In the genomic region with DNA sequence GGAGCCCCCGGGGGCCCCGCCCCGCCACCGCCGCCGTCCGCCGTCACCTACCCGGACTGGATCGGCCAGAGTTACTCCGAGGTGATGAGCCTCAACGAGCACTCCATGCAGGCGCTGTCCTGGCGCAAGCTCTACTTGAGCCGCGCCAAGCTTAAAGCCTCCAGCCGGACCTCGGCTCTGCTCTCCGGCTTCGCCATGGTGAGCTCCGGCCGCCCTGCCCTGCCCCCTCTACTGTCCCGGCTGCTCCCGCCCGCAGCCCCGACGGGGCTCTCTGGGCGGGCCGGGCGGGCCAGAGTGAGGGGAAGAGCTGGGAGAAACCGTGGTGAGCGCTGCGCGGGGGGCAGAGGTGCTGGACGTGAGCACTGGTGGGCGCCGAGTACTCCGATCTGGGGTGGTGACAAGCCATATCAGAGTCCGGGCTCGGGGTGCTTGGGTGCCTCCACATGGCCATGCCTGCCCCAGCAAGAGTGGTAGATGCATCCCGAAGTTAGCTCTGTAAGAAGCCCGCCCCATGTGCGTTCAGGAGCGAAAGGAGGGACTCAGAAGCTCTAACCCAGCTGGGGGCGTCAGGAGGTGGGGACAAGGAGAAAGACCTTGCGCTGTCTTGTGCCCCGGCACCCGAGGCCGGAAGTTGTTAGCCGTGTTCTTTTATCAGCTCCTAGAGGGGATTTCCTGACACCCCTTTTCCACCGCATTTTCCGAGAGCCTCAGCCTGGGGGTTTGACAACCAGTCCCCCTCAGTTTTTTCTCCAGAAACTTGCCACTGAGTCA, we compare ENCODE assay signal across 8 cellular contexts. TPM values are rescaled to one million over a fixed set of nuclear protein-coding genes. Genes with fewer than 3 reads are reported as not detected.
A peak's percentile ranks its signal among the peaks of the same experiment; 100 is the strongest.
DNase-seq lines count a peak whose midpoint lies in the region; FAIRE-seq and TF ChIP-seq lines count a peak whose summit lies in the region.

No MANE protein-coding gene starts in this region.

- CTCF ChIA-PET in mammary epithelial cell (lab: Charles Lee; ENCODE audit: low non-redundant PET): interaction anchor here (0.6 to 0.7 kb wide), 5 partner anchors 14 to 757 kb away, joined by 3 to 7 read pairs (median 4); no protein-coding TSS in a partner anchor

- H2BK120ac ChIP-seq in H9 (ENCODE audit: low read depth, low read length, poor library complexity, severe bottlenecking): no peak overlapping the region

- H3K27ac ChIP-seq in H9 (ENCODE audit: insufficient read length, low read depth, low read length) (no peak overlapping the region), mammary epithelial cell (ENCODE audit: insufficient read depth, low read depth, low read length) (peak overlapping the region; percentile 66), keratinocyte (ENCODE audit: control insufficient read depth, insufficient read depth, low read length) (peak overlapping the region; percentile 85)

- H3K27ac Mint-ChIP-seq in H9: peak overlapping the region; percentile 35 to 96 (median 66); a peak in 5 of 7 replicates

- peak overlapping the region; percentile 42 for H3K4me2 ChIP-seq in H9 (ENCODE audit: insufficient read depth, insufficient read length, low read length)
- peak overlapping the region; percentile 83 for H3K4me2 ChIP-seq in mammary epithelial cell (ENCODE audit: insufficient read depth, low read depth, low read length)
- peak overlapping the region; percentile 74 for H3K4me2 ChIP-seq in keratinocyte (ENCODE audit: control insufficient read depth, extremely low read depth, insufficient read depth, low read depth, low read length)

- H3K27me3 ChIP-seq in H9 (ENCODE audit: insufficient read depth, low read length) (no peaks in the 10 kb centered on the region), MG63 (no peaks in the 10 kb centered on the region), mammary epithelial cell (ENCODE audit: insufficient read depth, low read length) (no peaks in the 10 kb centered on the region), keratinocyte (ENCODE audit: control insufficient read depth, extremely low read depth, insufficient read depth, low read length) (no peaks in the 10 kb centered on the region)

- H3K4me1 Mint-ChIP-seq in H9: peaks cover 34 to 54% of the 10 kb centered on the region in 2 experiments

- H3K18ac ChIP-seq in H9 (ENCODE audit: insufficient read length, low read depth, low read length): peak overlapping the region; percentile 62

- H2BK15ac ChIP-seq in H9 (ENCODE audit: low read depth, low read length): no peak overlapping the region

- peaks cover 19% of the 10 kb centered on the region for H3K23me2 ChIP-seq in H9 (ENCODE audit: insufficient read length, low read depth, low read length, poor library complexity, severe bottlenecking)

- TSS peak; percentile 56 for BruUV-seq in mammary epithelial cell (replicated peaks; lab: Mats Ljungman, UMichigan)

- H2BK20ac ChIP-seq in H9 (ENCODE audit: low read depth, low read length, poor library complexity, severe bottlenecking): no peak overlapping the region

- H4K5ac ChIP-seq in H9 (ENCODE audit: insufficient read length, low read depth, low read length): no peak overlapping the region

- DNase-seq in H9: peak; percentile 82
- peak; percentile 64 for DNase-seq in MG63
- peak; percentile 70 for DNase-seq in mammary epithelial cell
- no peak for DNase-seq in keratinocyte (ENCODE audit: low read depth, low spot score)
- DNase-seq in stimulated activated CD4-positive, alpha-beta T cell treated with anti-CD3 and anti-CD28 coated beads, Interleukin-15, amount 100 ng/mL, for 48 hours (ENCODE audit: low read depth in 2 of 2): peak; percentile 81 to 87
- no peak for DNase-seq in NCI-H187 (lab: John Stamatoyannopoulos, UW)

- no peak overlapping the region for H2AK5ac ChIP-seq in H9 (ENCODE audit: insufficient read length, low read length)

- H3K9me3 ChIP-seq in H9 (ENCODE audit: control insufficient read depth, low read depth, low read length) (no peaks in the 10 kb centered on the region), MG63 (no peaks in the 10 kb centered on the region), mammary epithelial cell (replicated peaks; ENCODE audit: insufficient read depth, low read length) (no peaks in the 10 kb centered on the region), keratinocyte (ENCODE audit: control insufficient read depth, low read depth, low read length) (no peaks in the 10 kb centered on the region)

- H3K36me3 ChIP-seq in MG63 (peaks cover 21% of the 10 kb centered on the region), mammary epithelial cell (ENCODE audit: insufficient read depth, low read length) (no peaks in the 10 kb centered on the region), keratinocyte (ENCODE audit: control insufficient read depth in 2 of 2, extremely low read depth in 1 of 2, insufficient read depth in 2 of 2, low read length in 2 of 2) (peaks cover 1 to 5% of the 10 kb centered on the region in 2 experiments)

- FAIRE-seq in keratinocyte (lab: Jason Lieb, UNC): no peak

- peak overlapping the region; percentile 60 for H3K14ac ChIP-seq in H9 (ENCODE audit: insufficient read depth, low read length)

- peak overlapping the region; percentile 57 for H3K9ac ChIP-seq in H9 (ENCODE audit: extremely low read depth, insufficient read length, low read length)
- peak overlapping the region; percentile 69 for H3K9ac ChIP-seq in mammary epithelial cell (ENCODE audit: insufficient read depth, low read length)
- H3K9ac ChIP-seq in keratinocyte (ENCODE audit: control insufficient read depth, extremely low read depth, insufficient read depth, low read length): peak overlapping the region; percentile 86

- in situ Hi-C loops in mammary epithelial cell (cut with MboI; ENCODE audit: low sequenced_read_pairs in 2 of 2): no loop called here

- H3K4me3 Mint-ChIP-seq in H9: peak overlapping the region; percentile 83 to 91

- H3K79me1 ChIP-seq in H9 (ENCODE audit: insufficient read depth, low read depth, low read length, poor library complexity, severe bottlenecking): peaks cover 8% of the 10 kb centered on the region

- intact Hi-C loops in mammary epithelial cell (cut with micrococcal nuclease): loop anchor here (2.0 kb wide), 2 partner anchors 46 to 126 kb away; no protein-coding TSS in a partner anchor

- H3K4me1 ChIP-seq in H9 (ENCODE audit: insufficient read depth, low read length) (peaks cover 16% of the 10 kb centered on the region; the same call in 1 of the 2 replicates), mammary epithelial cell (ENCODE audit: insufficient read depth, low read length) (peaks cover 21% of the 10 kb centered on the region), keratinocyte (ENCODE audit: control insufficient read depth, extremely low read depth, insufficient read depth, low read length) (peaks cover 33% of the 10 kb centered on the region)

- H3K4me3 ChIP-seq in MG63 (peak overlapping the region; percentile 74), WI38 (ENCODE audit: low read depth, low read length) (peak overlapping the region; percentile 75), mammary epithelial cell (replicated peaks in 1 of 3; ENCODE audit: insufficient read depth in 1 of 3, low read depth in 2 of 3, low read length in 3 of 3) (peak overlapping the region; percentile 51 to 70 (median 58)), keratinocyte (ENCODE audit: control insufficient read depth in 2 of 3, extremely low read depth in 1 of 3, insufficient read depth in 2 of 3, low read depth in 1 of 3, low read length in 3 of 3) (peak overlapping the region; percentile 55 to 84 (median 74))

- no peaks in the 10 kb centered on the region for H3K9me3 Mint-ChIP-seq in H9

- WGBS in H9 (ENCODE audit: extremely low coverage, insufficient read length, low lambda C conversion rate): no CpG with 5 or more reads among the region's 52 CpGs
- WGBS in mammary epithelial cell (ENCODE audit: low coverage, missing lambda C conversion rate): 8% methylated on average over 12 of the region's 52 CpGs

- H3K4ac ChIP-seq in H9 (ENCODE audit: low read depth, low read length): no peak overlapping the region

- H2BK5ac ChIP-seq in H9 (ENCODE audit: insufficient read length, low read length): no peak overlapping the region

- H2AFZ ChIP-seq in H9 (ENCODE audit: low read length) (no peak overlapping the region), mammary epithelial cell (ENCODE audit: low read depth, low read length) (peak overlapping the region; percentile 91), keratinocyte (ENCODE audit: control insufficient read depth, low read length) (peak overlapping the region; percentile 2)

- H3K27me3 Mint-ChIP-seq in H9 (ENCODE audit: low read depth): no peaks in the 10 kb centered on the region

- TF ChIP-seq CTCF in GM12872 (IDR thresholded peaks at IDR 0.05; ENCODE audit: insufficient read depth, low read depth, low read length): peak; percentile 37; the same call in 2 of the 3 replicates
- TF ChIP-seq CTCF in H9 (conservative IDR thresholded peaks at IDR 0.05): no peak; the same call in 2 of the 3 replicates
- no peak for TF ChIP-seq CTCF in WI38 (IDR thresholded peaks at IDR 0.05; ENCODE audit: low read depth, low read length)
- TF ChIP-seq CTCF in mammary epithelial cell (conservative IDR thresholded peaks at IDR 0.05 in 1 of 2, IDR thresholded peaks at IDR 0.05 in 1 of 2; ENCODE audit: extremely low read depth in 1 of 2, insufficient read depth in 1 of 2, low read depth in 1 of 2, low read length in 2 of 2): peak in 1 of 2 donors; percentile 32
- peak; percentile 8 to 26 (median 12) for TF ChIP-seq CTCF in keratinocyte (optimal IDR thresholded peaks at IDR 0.05 in 1 of 3, IDR thresholded peaks at IDR 0.05 in 1 of 3, conservative IDR thresholded peaks at IDR 0.05 in 1 of 3; ENCODE audit: extremely low read depth in 1 of 3, insufficient read depth in 2 of 3, low read length in 3 of 3)

- no peak overlapping the region for H3K56ac ChIP-seq in H9 (ENCODE audit: insufficient read length, low read depth, low read length)

- peaks cover 18% of the 10 kb centered on the region; the same call in 1 of the 2 replicates for H3K79me2 ChIP-seq in H9 (ENCODE audit: insufficient read depth, low read length)
- H3K79me2 ChIP-seq in mammary epithelial cell (ENCODE audit: insufficient read depth, low read length): peaks cover 40% of the 10 kb centered on the region
- peaks cover 32% of the 10 kb centered on the region for H3K79me2 ChIP-seq in keratinocyte (ENCODE audit: control insufficient read depth, insufficient read depth, low read length)

- peaks cover 5 to 15% (median 10%) of the 10 kb centered on the region in 3 experiments for H3K36me3 Mint-ChIP-seq in H9 (ENCODE audit: insufficient read depth in 1 of 3, low read depth in 3 of 3)

- no peak overlapping the region for H4K8ac ChIP-seq in H9 (replicated peaks; ENCODE audit: insufficient read length, low read depth, low read length)

- H3K23ac ChIP-seq in H9 (ENCODE audit: insufficient read length, low read depth, low read length): no peak overlapping the region

- H3K9me1 ChIP-seq in keratinocyte (ENCODE audit: control insufficient read depth, extremely low read depth, insufficient read depth, low read length): no peaks in the 10 kb centered on the region

- no peak overlapping the region for H2BK12ac ChIP-seq in H9 (ENCODE audit: insufficient read length, low read depth, low read length)

- no peak overlapping the region for H4K91ac ChIP-seq in H9 (ENCODE audit: insufficient read length, low read depth, low read length)

- dilution Hi-C loops in mammary epithelial cell (cut with HindIII; ENCODE audit: low sequenced_read_pairs) (loop anchor here (25.0 kb wide), 1 partner anchor 135 kb away; no protein-coding TSS in a partner anchor), keratinocyte (cut with MboI; ENCODE audit: extremely low pct_ligation_motif_present, low sequenced_read_pairs) (no loop called here)

- no peak overlapping the region for H3T11ph ChIP-seq in H9 (ENCODE audit: low read length)

- H4K20me1 ChIP-seq in H9 (ENCODE audit: control insufficient read depth, insufficient read depth, insufficient read length) (no peaks in the 10 kb centered on the region), mammary epithelial cell (ENCODE audit: insufficient read depth, low read length) (no peaks in the 10 kb centered on the region), keratinocyte (ENCODE audit: control insufficient read depth, extremely low read depth, insufficient read depth, low read length) (no peaks in the 10 kb centered on the region)

RNA-seq across cellular contexts. Expression of gene ORAI1, which starts 0.7 kb away (rescaled TPM):
- total RNA-seq in H9 (2021) (24.7 and 26.3 TPM in 2 replicates), mammary epithelial cell (10 to 100 TPM in 1 of 2 donors, 1 to 10 TPM in 1; 3.3 to 23.1 TPM)
- total RNA-seq in MG63 (2014; rRNA removed; shearing (Covaris generic); ENCODE audit: low replicate concordance): 5.9 and 15.9 TPM in 2 replicates
- polyA plus RNA-seq in mammary epithelial cell (21.8 TPM), keratinocyte (17.1 to 29.4 TPM (median 26.4 TPM) in 3 replicates)
- polyA minus RNA-seq in mammary epithelial cell (10.4 TPM), keratinocyte (24.1 to 41.4 TPM (median 25.1 TPM) in 3 replicates)
- 2.9 TPM for polyA plus RNA-seq in keratinocyte (2011; ENCODE audit: low read depth)
- polyA plus RNA-seq in keratinocyte (2011; cell fraction: cytosol; rRNA removed): 31.1 and 63.8 TPM in 2 replicates
- 14.4 and 25.0 TPM in 2 replicates for polyA plus RNA-seq in keratinocyte (2011; cell fraction: nucleus; rRNA removed)
- 18.7 and 40.0 TPM in 2 replicates for polyA plus RNA-seq in keratinocyte (2012; ENCODE audit: low replicate concordance)
- 87.5 TPM for polyA minus RNA-seq in keratinocyte (2011; cell fraction: cytosol; rRNA and poly(A)+ RNA removed)
- polyA minus RNA-seq in keratinocyte (2011; cell fraction: nucleus; rRNA and poly(A)+ RNA removed): 12.6 and 17.3 TPM in 2 replicates

RNA-seq across cellular contexts. Expression of gene MORN3, which starts 42.4 kb away (rescaled TPM):
- 0.24 and 0.37 TPM in 2 replicates for total RNA-seq in H9 (2021)
- total RNA-seq in MG63 (2014; rRNA removed; shearing (Covaris generic); ENCODE audit: low replicate concordance): not detected in 2 replicates
- not detected for total RNA-seq in mammary epithelial cell
- polyA plus RNA-seq in mammary epithelial cell: 0.01 TPM
- not detected for polyA minus RNA-seq in mammary epithelial cell
- polyA plus RNA-seq in keratinocyte: 0.30 to 0.59 TPM (median 0.57 TPM) in 3 replicates
- 0.27 TPM for polyA plus RNA-seq in keratinocyte (2011; ENCODE audit: low read depth)
- 0.32 and 0.55 TPM in 2 replicates for polyA plus RNA-seq in keratinocyte (2011; cell fraction: cytosol; rRNA removed)
- polyA plus RNA-seq in keratinocyte (2011; cell fraction: nucleus; rRNA removed): 0.45 TPM in 2 replicates
- polyA plus RNA-seq in keratinocyte (2012; ENCODE audit: low replicate concordance): 0.80 and 0.89 TPM in 2 replicates
- polyA minus RNA-seq in keratinocyte: 0.16 TPM in 1 of 3 replicates, not detected in the others
- polyA minus RNA-seq in keratinocyte (2011; cell fraction: cytosol; rRNA and poly(A)+ RNA removed): not detected
- polyA minus RNA-seq in keratinocyte (2011; cell fraction: nucleus; rRNA and poly(A)+ RNA removed): not detected in 2 replicates

RNA-seq across cellular contexts. Expression of gene KDM2B, which starts 46.2 kb away (rescaled TPM):
- total RNA-seq in H9 (2021): 137 and 143 TPM in 2 replicates
- 18.1 and 30.1 TPM in 2 replicates for total RNA-seq in MG63 (2014; rRNA removed; shearing (Covaris generic); ENCODE audit: low replicate concordance)
- 10 to 100 TPM; 18.3 to 21.7 TPM for total RNA-seq in mammary epithelial cell
- polyA plus RNA-seq in mammary epithelial cell: 14.3 TPM
- 20.8 TPM for polyA minus RNA-seq in mammary epithelial cell
- polyA plus RNA-seq in keratinocyte: 10.0 to 13.9 TPM (median 10.3 TPM) in 3 replicates
- 9.4 TPM for polyA plus RNA-seq in keratinocyte (2011; ENCODE audit: low read depth)
- polyA plus RNA-seq in keratinocyte (2011; cell fraction: cytosol; rRNA removed): 7.9 and 9.5 TPM in 2 replicates
- 21.3 and 27.0 TPM in 2 replicates for polyA plus RNA-seq in keratinocyte (2011; cell fraction: nucleus; rRNA removed)
- polyA plus RNA-seq in keratinocyte (2012; ENCODE audit: low replicate concordance): 14.1 and 15.5 TPM in 2 replicates
- 26.6 to 81.5 TPM (median 27.8 TPM) in 3 replicates for polyA minus RNA-seq in keratinocyte
- 13.4 TPM for polyA minus RNA-seq in keratinocyte (2011; cell fraction: cytosol; rRNA and poly(A)+ RNA removed)
- 10.6 and 24.5 TPM in 2 replicates for polyA minus RNA-seq in keratinocyte (2011; cell fraction: nucleus; rRNA and poly(A)+ RNA removed)

Comparison
In these comparisons a context has a peak if more than half of its experiments do, and no peak if none do; other contexts are left out.
1. CTCF ChIP-seq: peak in GM12872 (single experiment) and keratinocyte (3 of 3); none in H9 (single experiment) and WI38 (single experiment).
2. DNase-seq: peak in H9 (single experiment), MG63 (single experiment), mammary epithelial cell (single experiment) and stimulated activated CD4-positive, alpha-beta T cell treated with anti-CD3 and anti-CD28 coated beads, Interleukin-15, amount 100 ng/mL, for 48 hours (2 of 2); none in keratinocyte (single experiment) and NCI-H187 (0 of 2).
3. Peak in every context shown above with its lines, with median percentiles within 50 percentile points of each other: H3K4me2 ChIP-seq, H3K9ac ChIP-seq and H3K4me3 ChIP-seq.